Comparison of ENCODE assay signal across 11 cellular contexts in the genomic region with DNA sequence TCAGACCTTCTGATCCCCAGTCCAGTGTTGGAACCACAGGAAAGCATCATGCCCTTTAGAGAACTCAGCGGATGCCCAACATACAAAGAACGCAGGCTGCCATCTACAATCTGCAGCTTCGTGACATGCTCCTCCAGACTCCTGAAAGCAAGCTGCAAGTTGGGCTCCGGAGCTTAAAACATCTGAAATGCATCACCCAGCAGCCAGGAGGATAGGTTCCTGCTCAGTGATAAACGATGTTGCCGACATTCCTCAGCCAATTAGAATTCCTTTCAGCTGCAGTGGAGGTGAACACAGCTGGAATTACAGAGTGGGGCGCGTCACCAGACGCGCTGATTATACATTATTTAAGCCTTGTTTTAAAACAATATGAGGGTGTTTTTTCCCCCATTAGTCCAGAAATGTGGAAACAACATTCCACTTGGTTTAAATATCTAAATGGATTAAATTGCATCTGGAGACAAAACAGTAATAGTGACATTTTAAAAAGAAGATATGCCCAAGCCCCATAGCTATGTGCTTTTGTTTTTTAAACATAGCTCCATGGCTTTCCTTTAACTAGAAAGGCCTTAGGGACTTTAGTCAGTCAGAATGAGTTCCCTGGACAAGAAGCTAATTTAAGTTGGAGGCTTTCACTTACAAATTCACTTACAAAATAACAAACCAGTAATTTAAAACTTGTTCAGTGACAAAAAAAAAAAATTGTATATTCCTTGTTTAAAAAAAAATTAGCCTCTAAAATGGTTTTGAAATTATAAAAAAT. TPM values are rescaled to one million over a fixed set of nuclear protein-coding genes. Genes with fewer than 3 reads are reported as not detected.
A peak's percentile ranks its signal among the peaks of the same experiment; 100 is the strongest.
DNase-seq lines count a peak whose midpoint lies in the region; ATAC-seq and TF ChIP-seq lines count a peak whose summit lies in the region.
"Had no signal": no experiment of that assay in that cellular context is flagged by ENCODE, and none has a peak within 500 bp of the region (broad histone marks: within the 10 kb centered on the region; RNA-seq: fewer than 3 reads in every experiment).

No MANE protein-coding gene starts in this region.

- CTCF ChIA-PET in SK-N-SH (lab: Yijun Ruan, JAX): interaction anchor here (1.0 to 1.3 kb wide), 4 partner anchors 28 to 175 kb away, joined by 3 to 5 read pairs (median 4); no protein-coding TSS in a partner anchor
- CTCF ChIA-PET in activated naive CD4-positive, alpha-beta T cell treated with anti-CD3 and anti-CD28 coated beads, Interleukin-2, amount 10 ng/mL, durations not matched to agents 7 days and 5 days (lab: Charles Lee): no interaction called here

- DNase-seq in ELF-1 (ENCODE audit: low read depth, low spot score) (peak; percentile 91), SK-N-SH (peak; percentile 63), foreskin keratinocyte (peak in 1 of 2 donors; percentile 81), putamen (ENCODE audit: low spot score) (peak; percentile 49), HUDEP-2 (lab: John Stamatoyannopoulos, UW; ENCODE audit: unreplicated experiment in 76 of 76) (no peak)
- DNase-seq in activated naive CD4-positive, alpha-beta T cell treated with anti-CD3 and anti-CD28 coated beads, Interleukin-2, amount 10 ng/mL, durations not matched to agents 7 days and 5 days: no peak
- DNase-seq in stimulated activated CD4-positive, alpha-beta T cell treated with anti-CD3 and anti-CD28 coated beads, Interleukin-4, amount 100 ng/mL, for 1 hour: no peak
- DNase-seq: NCI-H2081, occipital lobe had no signal

- H4K20me1 ChIP-seq in SK-N-SH (ENCODE audit: insufficient read depth): peaks cover 96% of the 10 kb centered on the region

- H3K79me2 ChIP-seq in SK-N-SH (ENCODE audit: insufficient read depth): peaks cover 99% of the 10 kb centered on the region

- no peak overlapping the region for H3K4me3 Mint-ChIP-seq in activated naive CD4-positive, alpha-beta T cell treated with anti-CD3 and anti-CD28 coated beads, Interleukin-2, amount 10 ng/mL, durations not matched to agents 7 days and 5 days

- POLR2A ChIA-PET in SK-N-SH (lab: Yijun Ruan, JAX): interaction anchor here (0.9 to 1.5 kb wide), 2 partner anchors 8 to 187 kb away, joined by 3 to 5 read pairs; no protein-coding TSS in a partner anchor

- no peaks in the 10 kb centered on the region for H3K9me3 ChIP-seq in SK-N-SH

- H3K4me3 ChIP-seq in SK-N-SH (ENCODE audit: low read depth in 2 of 2, low read length in 1 of 2): peak overlapping the region; percentile 36 to 51

- H3K4me1 Mint-ChIP-seq in activated naive CD4-positive, alpha-beta T cell treated with anti-CD3 and anti-CD28 coated beads, Interleukin-2, amount 10 ng/mL, durations not matched to agents 7 days and 5 days: peaks cover 27% of the 10 kb centered on the region

- TF ChIP-seq RAD21 in SK-N-SH (IDR thresholded peaks at IDR 0.05; ENCODE audit: low read length): no peak

- peaks cover 27 to 34% of the 10 kb centered on the region in 2 experiments for H3K4me1 ChIP-seq in SK-N-SH (ENCODE audit: control insufficient read depth in 1 of 2, insufficient read depth in 2 of 2, low read depth in 1 of 2, low read length in 1 of 2)
- peaks cover 54% of the 10 kb centered on the region for H3K4me1 ChIP-seq in foreskin keratinocyte

- peaks cover 10% of the 10 kb centered on the region for H3K36me3 Mint-ChIP-seq in activated naive CD4-positive, alpha-beta T cell treated with anti-CD3 and anti-CD28 coated beads, Interleukin-2, amount 10 ng/mL, durations not matched to agents 7 days and 5 days

- TF ChIP-seq CTCF in SK-N-SH (IDR thresholded peaks at IDR 0.05) (peak; percentile 11; the same call in 1 of the 2 replicates), foreskin keratinocyte (conservative IDR thresholded peaks at IDR 0.05) (peak; percentile 18)

- ATAC-seq in foreskin keratinocyte: peak; percentile 65
- no peak for ATAC-seq in GM19467 (IDR thresholded peaks at IDR 0.05; ENCODE audit: unreplicated experiment)

- H3K27ac ChIP-seq in SK-N-SH (ENCODE audit: low read depth in 2 of 2, low read length in 1 of 2): peak overlapping the region; percentile 53 to 71
- peak overlapping the region; percentile 51 for H3K27ac ChIP-seq in foreskin keratinocyte
- H3K27ac ChIP-seq: VCaP had no signal

- peaks cover 46% of the 10 kb centered on the region for H3F3A ChIP-seq in SK-N-SH (replicated peaks; ENCODE audit: insufficient read depth)

- peak; percentile 47 to 55; a peak in 1 of 4 replicates for TF ChIP-seq EP300 in SK-N-SH (IDR thresholded peaks at IDR 0.05; ENCODE audit: borderline replicate concordance in 1 of 2, low read depth in 1 of 2, low read length in 1 of 2)

- no peaks in the 10 kb centered on the region for H3K27me3 ChIP-seq in SK-N-SH (ENCODE audit: insufficient read depth)
- H3K27me3 ChIP-seq in foreskin keratinocyte: no peaks in the 10 kb centered on the region

- H3K9ac ChIP-seq in SK-N-SH: peak overlapping the region; percentile 21; the same call in 1 of the 2 replicates

- H3K4me2 ChIP-seq in SK-N-SH: peak overlapping the region; percentile 80

- WGBS in SK-N-SH (ENCODE audit: low lambda C conversion rate): 14% methylated on average over 10 of the region's 10 CpGs

- H3K27me3 Mint-ChIP-seq in activated naive CD4-positive, alpha-beta T cell treated with anti-CD3 and anti-CD28 coated beads, Interleukin-2, amount 10 ng/mL, durations not matched to agents 7 days and 5 days: no peaks in the 10 kb centered on the region

- H3K9me2 ChIP-seq in SK-N-SH: no peaks in the 10 kb centered on the region

- no peak overlapping the region for H2AFZ ChIP-seq in SK-N-SH (ENCODE audit: low read depth)

- no peak overlapping the region for H3K27ac Mint-ChIP-seq in activated naive CD4-positive, alpha-beta T cell treated with anti-CD3 and anti-CD28 coated beads, Interleukin-2, amount 10 ng/mL, durations not matched to agents 7 days and 5 days

- H3K36me3 ChIP-seq in SK-N-SH (replicated peaks in 1 of 2; ENCODE audit: control insufficient read depth in 1 of 2, insufficient read depth in 2 of 2, low read length in 1 of 2): peaks cover 5 to 9% of the 10 kb centered on the region in 2 experiments

- no peaks in the 10 kb centered on the region for H3K9me3 Mint-ChIP-seq in activated naive CD4-positive, alpha-beta T cell treated with anti-CD3 and anti-CD28 coated beads, Interleukin-2, amount 10 ng/mL, durations not matched to agents 7 days and 5 days

TF ChIP-seq in SK-N-SH, 30 proteins besides CTCF, POLR2A, EP300 and RAD21 (continues in another document):
- TF ChIP-seq FOXM1 (IDR thresholded peaks at IDR 0.05; ENCODE audit: low read depth) (no peak), CHD2 (IDR thresholded peaks at IDR 0.05; ENCODE audit: low read length, partially characterized antibody) (no peak), SMC3 (IDR thresholded peaks at IDR 0.05; ENCODE audit: low read depth, low read length) (no peak), SIN3A (IDR thresholded peaks at IDR 0.05; ENCODE audit: borderline replicate concordance, low read depth, low read length) (peak; percentile 63; the same call in 1 of the 2 replicates), ELF1 (IDR thresholded peaks at IDR 0.05) (no peak), EZH2phosphoT487 (IDR thresholded peaks at IDR 0.05; ENCODE audit: borderline replicate concordance, low read depth) (no peak), TEAD4 (IDR thresholded peaks at IDR 0.05; ENCODE audit: borderline replicate concordance, insufficient read depth) (peak; percentile 73), RXRA (IDR thresholded peaks at IDR 0.05; ENCODE audit: borderline replicate concordance, low read depth) (no peak), RCOR1 (IDR thresholded peaks at IDR 0.05; ENCODE audit: low read length) (peak; percentile 83; the same call in 1 of the 2 replicates), NFIC (IDR thresholded peaks at IDR 0.05; ENCODE audit: borderline replicate concordance) (no peak), FOSL2 (IDR thresholded peaks at IDR 0.05; ENCODE audit: borderline replicate concordance, low read depth) (no peak; the same call in 1 of the 2 replicates), GATA2 (CRISPR knock-in tag; IDR thresholded peaks at IDR 0.05) (0 out of 2 replicates have a peak, but pooled peaks have one; percentile 15)
- TF ChIP-seq, protein P1, sequence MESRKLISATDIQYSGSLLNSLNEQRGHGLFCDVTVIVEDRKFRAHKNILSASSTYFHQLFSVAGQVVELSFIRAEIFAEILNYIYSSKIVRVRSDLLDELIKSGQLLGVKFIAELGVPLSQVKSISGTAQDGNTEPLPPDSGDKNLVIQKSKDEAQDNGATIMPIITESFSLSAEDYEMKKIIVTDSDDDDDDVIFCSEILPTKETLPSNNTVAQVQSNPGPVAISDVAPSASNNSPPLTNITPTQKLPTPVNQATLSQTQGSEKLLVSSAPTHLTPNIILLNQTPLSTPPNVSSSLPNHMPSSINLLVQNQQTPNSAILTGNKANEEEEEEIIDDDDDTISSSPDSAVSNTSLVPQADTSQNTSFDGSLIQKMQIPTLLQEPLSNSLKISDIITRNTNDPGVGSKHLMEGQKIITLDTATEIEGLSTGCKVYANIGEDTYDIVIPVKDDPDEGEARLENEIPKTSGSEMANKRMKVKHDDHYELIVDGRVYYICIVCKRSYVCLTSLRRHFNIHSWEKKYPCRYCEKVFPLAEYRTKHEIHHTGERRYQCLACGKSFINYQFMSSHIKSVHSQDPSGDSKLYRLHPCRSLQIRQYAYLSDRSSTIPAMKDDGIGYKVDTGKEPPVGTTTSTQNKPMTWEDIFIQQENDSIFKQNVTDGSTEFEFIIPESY (IDR thresholded peaks at IDR 0.05; ENCODE audit: borderline replicate concordance, low read depth): no peak
- TF ChIP-seq, protein P2, sequence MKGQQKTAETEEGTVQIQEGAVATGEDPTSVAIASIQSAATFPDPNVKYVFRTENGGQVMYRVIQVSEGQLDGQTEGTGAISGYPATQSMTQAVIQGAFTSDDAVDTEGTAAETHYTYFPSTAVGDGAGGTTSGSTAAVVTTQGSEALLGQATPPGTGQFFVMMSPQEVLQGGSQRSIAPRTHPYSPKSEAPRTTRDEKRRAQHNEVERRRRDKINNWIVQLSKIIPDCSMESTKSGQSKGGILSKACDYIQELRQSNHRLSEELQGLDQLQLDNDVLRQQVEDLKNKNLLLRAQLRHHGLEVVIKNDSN (IDR thresholded peaks at IDR 0.05; ENCODE audit: borderline replicate concordance, low read depth): no peak
- TF ChIP-seq, protein P3, sequence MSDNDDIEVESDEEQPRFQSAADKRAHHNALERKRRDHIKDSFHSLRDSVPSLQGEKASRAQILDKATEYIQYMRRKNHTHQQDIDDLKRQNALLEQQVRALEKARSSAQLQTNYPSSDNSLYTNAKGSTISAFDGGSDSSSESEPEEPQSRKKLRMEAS (IDR thresholded peaks at IDR 0.05; ENCODE audit: low read depth): peak; percentile 49; the same call in 1 of the 2 replicates

RNA-seq across cellular contexts. Expression of a gene that starts 6.3 kb away (rescaled TPM):
- 12.9 and 13.8 TPM in 2 replicates for polyA plus RNA-seq in SK-N-SH (2012; rRNA removed)
- 7.8 and 8.7 TPM in 2 replicates for polyA plus RNA-seq in SK-N-SH (2012; cell fraction: cytosol; rRNA removed)
- polyA plus RNA-seq in SK-N-SH (2012; cell fraction: nucleus; rRNA removed): 31.5 and 34.0 TPM in 2 replicates
- total RNA-seq in foreskin keratinocyte: 23.8 and 32.1 TPM in 2 replicates
- polyA plus RNA-seq in foreskin keratinocyte: 7.8 and 9.3 TPM in 2 replicates

Comparison
In these comparisons a context has a peak if more than half of its experiments do, and no peak if none do; other contexts are left out.
1. DNase-seq: peak in ELF-1 (single experiment), SK-N-SH (single experiment) and putamen (single experiment); none in activated naive CD4-positive, alpha-beta T cell treated with anti-CD3 and anti-CD28 coated beads, Interleukin-2, amount 10 ng/mL, durations not matched to agents 7 days and 5 days (single experiment), HUDEP-2 (0 of 76) and stimulated activated CD4-positive, alpha-beta T cell treated with anti-CD3 and anti-CD28 coated beads, Interleukin-4, amount 100 ng/mL, for 1 hour (single experiment).